In the genomic region with DNA sequence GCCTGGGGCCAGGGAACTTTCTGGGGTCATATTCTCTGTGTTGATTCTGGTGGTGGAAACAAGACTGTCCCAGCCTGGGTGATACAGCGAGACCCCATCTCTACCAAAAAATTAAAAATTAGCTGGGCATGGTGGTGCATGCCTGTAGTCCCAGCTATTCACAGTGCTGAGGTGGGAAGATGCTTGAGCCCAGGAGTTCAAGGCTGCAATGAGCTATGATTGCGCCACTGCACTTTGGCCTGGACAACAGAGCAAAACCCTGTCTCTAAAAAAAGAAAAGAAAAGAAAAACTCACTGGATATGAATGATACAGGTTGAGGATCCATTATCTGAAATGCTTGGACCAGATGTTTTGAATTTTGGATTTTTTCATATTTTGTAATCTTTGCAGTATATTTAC, we compare ENCODE assay signal across 1 cellular context.
TF ChIP-seq lines count a peak whose summit lies in the region.

No MANE protein-coding gene starts in this region.

TF ChIP-seq in HepG2, 621 proteins besides CTCF, POLR2A, EP300 and RAD21 (continued from another document and continues in another):
- TF ChIP-seq AHDC1 (CRISPR knock-in tag; IDR thresholded peaks at IDR 0.05; ENCODE audit: borderline replicate concordance) (peak; percentile 63; the same call in 1 of the 2 replicates), CHD4 (IDR thresholded peaks at IDR 0.05; ENCODE audit: borderline replicate concordance, low read length) (no peak), CEBPB (IDR thresholded peaks at IDR 0.05; ENCODE audit: borderline replicate concordance, low read depth, low read length) (peak; percentile 93), NCOR1 (IDR thresholded peaks at IDR 0.05; ENCODE audit: borderline replicate concordance, low read length) (peak; percentile 58; the same call in 1 of the 2 replicates), ZFP90 (CRISPR knock-in tag; IDR thresholded peaks at IDR 0.05; ENCODE audit: borderline replicate concordance) (peak; percentile 70; the same call in 1 of the 2 replicates), ZNF160 (CRISPR knock-in tag; IDR thresholded peaks at IDR 0.05) (no peak), GATAD2A (CRISPR knock-in tag; IDR thresholded peaks at IDR 0.05) (peak; percentile 54), HDAC2 (CRISPR knock-in tag; IDR thresholded peaks at IDR 0.05) (0 out of 2 replicates have a peak, but pooled peaks have one; percentile 26), RXRA (CRISPR knock-in tag; IDR thresholded peaks at IDR 0.05) (peak; percentile 41; the same call in 1 of the 2 replicates), ZBTB46 (CRISPR knock-in tag; IDR thresholded peaks at IDR 0.05; ENCODE audit: borderline replicate concordance) (no peak), ZNF362 (CRISPR knock-in tag; IDR thresholded peaks at IDR 0.05; ENCODE audit: borderline replicate concordance) (peak; percentile 28; the same call in 1 of the 2 replicates), TFE3 (CRISPR knock-in tag; IDR thresholded peaks at IDR 0.05) (no peak), SP4 (CRISPR knock-in tag; IDR thresholded peaks at IDR 0.05) (0 out of 2 replicates have a peak, but pooled peaks have one; percentile 20), CHD2 (IDR thresholded peaks at IDR 0.05; ENCODE audit: low read depth, low read length) (no peak), KDM3A (CRISPR knock-in tag; IDR thresholded peaks at IDR 0.05; ENCODE audit: low read depth) (no peak), MED1 (CRISPR knock-in tag; IDR thresholded peaks at IDR 0.05) (0 out of 2 replicates have a peak, but pooled peaks have one; percentile 34), FOXO1 (CRISPR knock-in tag; IDR thresholded peaks at IDR 0.05) (0 out of 2 replicates have a peak, but pooled peaks have one; percentile 44), ZNF557 (CRISPR knock-in tag; IDR thresholded peaks at IDR 0.05) (no peak), MAX (IDR thresholded peaks at IDR 0.05) (no peak), RXRB (CRISPR knock-in tag; IDR thresholded peaks at IDR 0.05; ENCODE audit: borderline replicate concordance) (0 out of 2 replicates have a peak, but pooled peaks have one; percentile 22), FOXP4 (CRISPR knock-in tag; IDR thresholded peaks at IDR 0.05) (0 out of 2 replicates have a peak, but pooled peaks have one; percentile 36), NR2F6 (IDR thresholded peaks at IDR 0.05) (peak; percentile 28; the same call in 1 of the 2 replicates), NR2F6 (CRISPR knock-in tag; IDR thresholded peaks at IDR 0.05) (no peak), PAXIP1 (CRISPR knock-in tag; conservative IDR thresholded peaks at IDR 0.05) (peak; percentile 70), SMARCC2 (IDR thresholded peaks at IDR 0.05) (no peak), HDAC1 (CRISPR knock-in tag; IDR thresholded peaks at IDR 0.05) (0 out of 2 replicates have a peak, but pooled peaks have one; percentile 24), ZNF780A (CRISPR knock-in tag; IDR thresholded peaks at IDR 0.05) (no peak), POGZ (CRISPR knock-in tag; IDR thresholded peaks at IDR 0.05) (no peak)
- TF ChIP-seq, protein P1, sequence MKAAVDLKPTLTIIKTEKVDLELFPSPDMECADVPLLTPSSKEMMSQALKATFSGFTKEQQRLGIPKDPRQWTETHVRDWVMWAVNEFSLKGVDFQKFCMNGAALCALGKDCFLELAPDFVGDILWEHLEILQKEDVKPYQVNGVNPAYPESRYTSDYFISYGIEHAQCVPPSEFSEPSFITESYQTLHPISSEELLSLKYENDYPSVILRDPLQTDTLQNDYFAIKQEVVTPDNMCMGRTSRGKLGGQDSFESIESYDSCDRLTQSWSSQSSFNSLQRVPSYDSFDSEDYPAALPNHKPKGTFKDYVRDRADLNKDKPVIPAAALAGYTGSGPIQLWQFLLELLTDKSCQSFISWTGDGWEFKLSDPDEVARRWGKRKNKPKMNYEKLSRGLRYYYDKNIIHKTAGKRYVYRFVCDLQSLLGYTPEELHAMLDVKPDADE (CRISPR knock-in tag; IDR thresholded peaks at IDR 0.05): no peak
- TF ChIP-seq, protein P2, sequence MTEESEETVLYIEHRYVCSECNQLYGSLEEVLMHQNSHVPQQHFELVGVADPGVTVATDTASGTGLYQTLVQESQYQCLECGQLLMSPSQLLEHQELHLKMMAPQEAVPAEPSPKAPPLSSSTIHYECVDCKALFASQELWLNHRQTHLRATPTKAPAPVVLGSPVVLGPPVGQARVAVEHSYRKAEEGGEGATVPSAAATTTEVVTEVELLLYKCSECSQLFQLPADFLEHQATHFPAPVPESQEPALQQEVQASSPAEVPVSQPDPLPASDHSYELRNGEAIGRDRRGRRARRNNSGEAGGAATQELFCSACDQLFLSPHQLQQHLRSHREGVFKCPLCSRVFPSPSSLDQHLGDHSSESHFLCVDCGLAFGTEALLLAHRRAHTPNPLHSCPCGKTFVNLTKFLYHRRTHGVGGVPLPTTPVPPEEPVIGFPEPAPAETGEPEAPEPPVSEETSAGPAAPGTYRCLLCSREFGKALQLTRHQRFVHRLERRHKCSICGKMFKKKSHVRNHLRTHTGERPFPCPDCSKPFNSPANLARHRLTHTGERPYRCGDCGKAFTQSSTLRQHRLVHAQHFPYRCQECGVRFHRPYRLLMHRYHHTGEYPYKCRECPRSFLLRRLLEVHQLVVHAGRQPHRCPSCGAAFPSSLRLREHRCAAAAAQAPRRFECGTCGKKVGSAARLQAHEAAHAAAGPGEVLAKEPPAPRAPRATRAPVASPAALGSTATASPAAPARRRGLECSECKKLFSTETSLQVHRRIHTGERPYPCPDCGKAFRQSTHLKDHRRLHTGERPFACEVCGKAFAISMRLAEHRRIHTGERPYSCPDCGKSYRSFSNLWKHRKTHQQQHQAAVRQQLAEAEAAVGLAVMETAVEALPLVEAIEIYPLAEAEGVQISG (CRISPR knock-in tag; IDR thresholded peaks at IDR 0.05): 0 out of 2 replicates have a peak, but pooled peaks have one; percentile 24
